ENCODE assay signal across 1 cellular context in the genomic region with DNA sequence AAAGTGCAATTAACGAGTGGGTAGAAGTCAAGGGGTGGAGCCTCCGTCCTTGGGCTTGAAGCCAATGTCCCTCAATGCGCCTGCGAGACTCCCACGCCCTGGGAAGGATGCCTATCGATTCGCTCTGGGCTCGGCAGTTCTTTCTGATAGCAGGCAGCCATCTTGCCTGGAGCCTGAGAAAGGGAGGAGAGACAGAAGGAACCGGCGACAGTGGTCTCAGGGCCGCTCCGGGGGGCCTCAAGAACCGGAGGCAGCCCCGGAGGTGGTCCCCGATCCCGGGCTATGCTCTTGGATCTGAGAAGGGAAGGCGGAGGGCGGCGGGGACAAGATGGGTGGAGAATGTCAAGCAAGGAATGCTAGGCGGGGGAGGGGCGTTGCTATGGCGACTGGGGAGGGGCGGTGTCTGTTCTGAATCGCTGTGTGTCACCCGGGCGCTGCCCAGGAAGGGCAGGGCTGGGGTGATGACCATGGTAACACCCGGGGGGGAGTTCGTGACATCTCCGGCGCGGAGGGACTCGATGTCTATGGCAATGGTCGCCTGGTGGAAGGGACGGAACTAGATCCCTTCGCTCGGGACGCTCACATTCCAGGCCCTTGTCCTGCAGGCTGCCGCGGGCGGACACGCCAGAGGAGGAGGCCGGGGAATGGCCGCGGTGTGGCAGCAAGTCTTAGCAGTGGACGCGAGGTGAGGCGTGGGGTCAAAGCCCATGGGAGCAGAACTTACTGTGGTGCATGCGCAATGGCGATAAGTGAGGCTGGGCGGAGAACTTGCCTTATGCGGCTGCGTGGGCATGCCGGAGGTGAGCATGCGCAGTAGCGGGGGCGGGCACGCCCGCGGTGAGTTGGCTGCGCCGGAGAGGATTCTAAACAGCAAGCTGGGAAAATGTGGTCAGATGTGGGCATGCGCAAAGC.
TF ChIP-seq lines count a peak whose summit lies in the region.

Gene WDR13, plus strand, starts transcription at position 140 of the 912 bp plus-strand sequence. Its CDS starts 505 bp downstream, at position 645.

TF ChIP-seq in HepG2, 621 proteins besides CTCF, POLR2A, EP300 and RAD21 (continued from another document and continues in another):
- TF ChIP-seq HINFP (CRISPR knock-in tag; IDR thresholded peaks at IDR 0.05; ENCODE audit: low read depth): no peak
- no peak for TF ChIP-seq GABPA (IDR thresholded peaks at IDR 0.05; ENCODE audit: low read depth, low read length)
- no peak; the same call in 1 of the 2 replicates for TF ChIP-seq GABPA (CRISPR knock-in tag; IDR thresholded peaks at IDR 0.05; ENCODE audit: low read depth)
- TF ChIP-seq SP1 (IDR thresholded peaks at IDR 0.05): no peak
- TF ChIP-seq SP1 (CRISPR knock-in tag; IDR thresholded peaks at IDR 0.05): no peak; the same call in 1 of the 2 replicates
- TF ChIP-seq KMT2B (CRISPR knock-in tag; IDR thresholded peaks at IDR 0.05): no peak
- TF ChIP-seq RFXANK (CRISPR knock-in tag; IDR thresholded peaks at IDR 0.05): no peak
- TF ChIP-seq ZMAT5 (CRISPR knock-in tag; IDR thresholded peaks at IDR 0.05; ENCODE audit: borderline replicate concordance, low read depth): no peak
- TF ChIP-seq BHLHE40 (IDR thresholded peaks at IDR 0.05; ENCODE audit: low read length): no peak
- TF ChIP-seq HNRNPUL1 (IDR thresholded peaks at IDR 0.05; ENCODE audit: low read depth, low read length): no peak
- peak; percentile 88 for TF ChIP-seq SRF (IDR thresholded peaks at IDR 0.05; ENCODE audit: low read depth, low read length)
- no peak for TF ChIP-seq ARID2 (CRISPR knock-in tag; IDR thresholded peaks at IDR 0.05; ENCODE audit: borderline replicate concordance)
- TF ChIP-seq ZNF775 (CRISPR knock-in tag; IDR thresholded peaks at IDR 0.05; ENCODE audit: borderline replicate concordance): no peak
- peak; percentile 57; the same call in 1 of the 2 replicates for TF ChIP-seq KDM2A (CRISPR knock-in tag; IDR thresholded peaks at IDR 0.05; ENCODE audit: borderline replicate concordance, low read depth)
- no peak for TF ChIP-seq ATAD3A (CRISPR knock-in tag; IDR thresholded peaks at IDR 0.05)
- TF ChIP-seq, protein P1, sequence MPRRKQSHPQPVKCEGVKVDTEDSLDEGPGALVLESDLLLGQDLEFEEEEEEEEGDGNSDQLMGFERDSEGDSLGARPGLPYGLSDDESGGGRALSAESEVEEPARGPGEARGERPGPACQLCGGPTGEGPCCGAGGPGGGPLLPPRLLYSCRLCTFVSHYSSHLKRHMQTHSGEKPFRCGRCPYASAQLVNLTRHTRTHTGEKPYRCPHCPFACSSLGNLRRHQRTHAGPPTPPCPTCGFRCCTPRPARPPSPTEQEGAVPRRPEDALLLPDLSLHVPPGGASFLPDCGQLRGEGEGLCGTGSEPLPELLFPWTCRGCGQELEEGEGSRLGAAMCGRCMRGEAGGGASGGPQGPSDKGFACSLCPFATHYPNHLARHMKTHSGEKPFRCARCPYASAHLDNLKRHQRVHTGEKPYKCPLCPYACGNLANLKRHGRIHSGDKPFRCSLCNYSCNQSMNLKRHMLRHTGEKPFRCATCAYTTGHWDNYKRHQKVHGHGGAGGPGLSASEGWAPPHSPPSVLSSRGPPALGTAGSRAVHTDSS (CRISPR knock-in tag; conservative IDR thresholded peaks at IDR 0.05): no peak
- no peak for TF ChIP-seq ETV6 (CRISPR knock-in tag; conservative IDR thresholded peaks at IDR 0.05)
- no peak for TF ChIP-seq ZNF30 (CRISPR knock-in tag; IDR thresholded peaks at IDR 0.05)
- TF ChIP-seq ZNF589 (CRISPR knock-in tag; conservative IDR thresholded peaks at IDR 0.05): no peak
- TF ChIP-seq TEF (CRISPR knock-in tag; IDR thresholded peaks at IDR 0.05): no peak
- TF ChIP-seq MBD4 (IDR thresholded peaks at IDR 0.05; ENCODE audit: borderline replicate concordance, low read length): no peak
- TF ChIP-seq RARA (CRISPR knock-in tag; IDR thresholded peaks at IDR 0.05): peak; percentile 26; the same call in 1 of the 2 replicates
- TF ChIP-seq EHMT2 (IDR thresholded peaks at IDR 0.05; ENCODE audit: borderline replicate concordance, low read depth, low read length): no peak
- TF ChIP-seq JUNB (CRISPR knock-in tag; IDR thresholded peaks at IDR 0.05; ENCODE audit: borderline replicate concordance): no peak
- TF ChIP-seq ZXDC (CRISPR knock-in tag; IDR thresholded peaks at IDR 0.05): no peak
- no peak for TF ChIP-seq ZNF333 (CRISPR knock-in tag; IDR thresholded peaks at IDR 0.05; ENCODE audit: borderline replicate concordance)
- no peak for TF ChIP-seq ZNF44 (CRISPR knock-in tag; IDR thresholded peaks at IDR 0.05)
- TF ChIP-seq ERF (CRISPR knock-in tag; IDR thresholded peaks at IDR 0.05): no peak; the same call in 1 of the 2 replicates
- no peak for TF ChIP-seq MYNN (CRISPR knock-in tag; IDR thresholded peaks at IDR 0.05; ENCODE audit: low read depth)
- no peak for TF ChIP-seq KDM3A (CRISPR knock-in tag; IDR thresholded peaks at IDR 0.05; ENCODE audit: low read depth)
- TF ChIP-seq E2F5 (CRISPR knock-in tag; conservative IDR thresholded peaks at IDR 0.05): no peak
- TF ChIP-seq TEAD3 (CRISPR knock-in tag; optimal IDR thresholded peaks at IDR 0.05; ENCODE audit: borderline replicate concordance): peak; percentile 40
- TF ChIP-seq AHDC1 (CRISPR knock-in tag; IDR thresholded peaks at IDR 0.05; ENCODE audit: borderline replicate concordance): no peak
- TF ChIP-seq MAFG (CRISPR knock-in tag; IDR thresholded peaks at IDR 0.05): no peak
- no peak; the same call in 1 of the 2 replicates for TF ChIP-seq GATA4 (IDR thresholded peaks at IDR 0.05; ENCODE audit: borderline replicate concordance, low read depth)
- TF ChIP-seq ZNF251 (CRISPR knock-in tag; IDR thresholded peaks at IDR 0.05): no peak
- no peak for TF ChIP-seq IKZF4 (CRISPR knock-in tag; IDR thresholded peaks at IDR 0.05; ENCODE audit: borderline replicate concordance, low read depth, not compliant biosample characterization)
- TF ChIP-seq GLI4 (CRISPR knock-in tag; IDR thresholded peaks at IDR 0.05; ENCODE audit: borderline replicate concordance): no peak
- no peak for TF ChIP-seq ATM (IDR thresholded peaks at IDR 0.05; ENCODE audit: borderline replicate concordance)
- no peak for TF ChIP-seq GPBP1L1 (CRISPR knock-in tag; IDR thresholded peaks at IDR 0.05)
- TF ChIP-seq ZNF557 (CRISPR knock-in tag; IDR thresholded peaks at IDR 0.05): no peak
- TF ChIP-seq TAF15 (IDR thresholded peaks at IDR 0.05; ENCODE audit: low read depth, low read length, poor library complexity, severe bottlenecking): no peak
- no peak for TF ChIP-seq DBP (CRISPR knock-in tag; IDR thresholded peaks at IDR 0.05; ENCODE audit: not compliant biosample characterization)
- TF ChIP-seq ZEB1 (IDR thresholded peaks at IDR 0.05; ENCODE audit: insufficient replicate concordance, low read depth): no peak
- TF ChIP-seq ZBTB7B (CRISPR knock-in tag; IDR thresholded peaks at IDR 0.05): no peak
- 0 out of 2 replicates have a peak, but pooled peaks have one; percentile 50 for TF ChIP-seq ZNF841 (CRISPR knock-in tag; IDR thresholded peaks at IDR 0.05; ENCODE audit: borderline replicate concordance)
- no peak for TF ChIP-seq SETDB1 (CRISPR knock-in tag; IDR thresholded peaks at IDR 0.05; ENCODE audit: borderline replicate concordance)
